In the genomic region with DNA sequence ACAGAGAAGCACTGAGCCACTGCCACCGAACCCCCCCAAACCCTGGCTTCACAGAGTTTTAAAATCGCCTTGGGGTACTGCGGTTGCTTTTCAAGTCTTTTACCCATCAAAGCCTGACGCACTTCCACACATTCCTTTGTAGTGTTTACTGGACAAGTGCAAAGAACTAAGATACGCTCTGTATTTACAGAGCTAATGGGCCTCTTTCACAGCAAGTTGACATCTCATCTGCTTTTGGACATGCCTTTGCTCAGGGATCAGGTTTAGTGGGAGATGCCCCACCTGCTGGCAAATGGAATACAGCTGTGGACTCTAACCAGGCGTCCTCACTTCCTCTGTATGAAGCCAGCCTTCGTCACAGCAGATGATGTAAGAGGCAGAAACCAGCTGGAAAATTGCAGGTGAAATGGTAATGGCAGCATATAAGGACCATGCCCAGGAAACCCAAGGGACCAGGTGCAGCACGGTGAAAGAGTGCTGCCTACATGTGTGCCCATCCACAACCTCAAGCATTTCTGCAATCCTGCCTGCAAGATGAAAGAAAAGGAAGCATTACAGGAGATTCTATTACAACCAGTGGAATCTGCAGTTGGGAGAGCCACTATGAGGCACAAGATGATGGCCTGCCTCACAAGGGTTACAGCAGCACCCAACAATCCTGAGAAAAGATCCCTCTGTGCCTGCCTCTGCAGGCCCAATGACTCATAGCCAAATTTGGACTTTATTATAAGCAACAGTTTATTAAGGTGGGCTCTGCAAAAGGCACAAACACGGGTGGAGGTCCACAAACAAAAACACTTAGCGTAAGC, we compare ENCODE assay signal across 7 cellular contexts. TPM values are rescaled to one million over a fixed set of nuclear protein-coding genes. Genes with fewer than 3 reads are reported as not detected.
DNase-seq lines count a peak whose midpoint lies in the region; ATAC-seq, FAIRE-seq and TF ChIP-seq lines count a peak whose summit lies in the region.

No MANE protein-coding gene starts in this region.

- no peak for ATAC-seq in HG02981 (IDR thresholded peaks at IDR 0.05; ENCODE audit: unreplicated experiment)
- no peak for ATAC-seq in Right ventricle myocardium inferior

- H3K4me2 ChIP-seq in OCI-LY1 (ENCODE audit: low read length) = peak overlapping the region; percentile 44; the same call in 1 of the 2 replicates

- H3K9ac ChIP-seq in OCI-LY1 (ENCODE audit: low read length) = peak overlapping the region; percentile 7; the same call in 1 of the 2 replicates

- H3K36me3 ChIP-seq in OCI-LY1 (ENCODE audit: insufficient read depth, low read length) (peaks cover 17% of the 10 kb centered on the region), neutrophil (peaks cover 9% of the 10 kb centered on the region)

- H3K4me3 ChIP-seq in HL-60 (replicated peaks; ENCODE audit: insufficient read depth, low read length) (no peak overlapping the region), OCI-LY1 (ENCODE audit: low read depth, low read length, poor library complexity, severe bottlenecking) (no peak overlapping the region), neutrophil (ENCODE audit: low read depth in 1 of 2, low read length in 1 of 2) (no peak overlapping the region)

- H3K4me1 ChIP-seq in OCI-LY1 (ENCODE audit: insufficient read depth, low read length, severe bottlenecking) (peaks cover 85% of the 10 kb centered on the region), neutrophil (ENCODE audit: control insufficient read depth in 1 of 2, insufficient read depth in 1 of 2, low read depth in 1 of 2, low read length in 1 of 2) (peaks cover 52 to 55% of the 10 kb centered on the region in 2 experiments)

- H3K79me2 ChIP-seq in OCI-LY1 (ENCODE audit: insufficient read depth, low read length) = peaks cover 93% of the 10 kb centered on the region

- H2AFZ ChIP-seq in OCI-LY1 (ENCODE audit: low read length) = no peak overlapping the region

- no peaks in the 10 kb centered on the region for H3F3A ChIP-seq in OCI-LY1 (ENCODE audit: insufficient read depth, low read length)

- no peaks in the 10 kb centered on the region for H3K9me2 ChIP-seq in OCI-LY1 (ENCODE audit: low read depth, low read length)

- H4K20me1 ChIP-seq in OCI-LY1 (ENCODE audit: insufficient read depth, low read length) = no peaks in the 10 kb centered on the region

- intact Hi-C loops in Right ventricle myocardium inferior (cut with DNase I) = no loop called here

- H3K9me3 ChIP-seq in OCI-LY1 (ENCODE audit: low read length) (no peaks in the 10 kb centered on the region), neutrophil (no peaks in the 10 kb centered on the region)

- no peaks in the 10 kb centered on the region for H3K27me3 ChIP-seq in HL-60 (ENCODE audit: insufficient read depth, poor library complexity, severe bottlenecking)
- no peaks in the 10 kb centered on the region for H3K27me3 ChIP-seq in OCI-LY1 (ENCODE audit: insufficient read depth, low read length)
- H3K27me3 ChIP-seq in neutrophil = no peaks in the 10 kb centered on the region

- DNase-seq in HL-60 (ENCODE audit: low read depth in 1 of 2, low spot score in 1 of 2) = peak in 1 of 2 experiments; percentile 51
- DNase-seq in dedifferentiated amniotic fluid mesenchymal stem cell (ENCODE audit: extremely low spot score) = peak; percentile 62
- no peak for DNase-seq in urothelium cell line (ENCODE audit: low spot score)
- DNase-seq in Right ventricle myocardium inferior (ENCODE audit: missing footprints) = no peak

- FAIRE-seq in urothelium cell line (lab: Jason Lieb, UNC) = no peak

- TF ChIP-seq CTCF in HL-60 (IDR thresholded peaks at IDR 0.05; ENCODE audit: insufficient read depth, low read length) = no peak
- TF ChIP-seq CTCF in OCI-LY1 (IDR thresholded peaks at IDR 0.05; ENCODE audit: low read length) = peak; percentile 18; the same call in 1 of the 2 replicates
- no peak for TF ChIP-seq CTCF in neutrophil (IDR thresholded peaks at IDR 0.05)

- H3K27ac ChIP-seq in HL-60 (replicated peaks) = 0 out of 2 replicates have a peak overlapping the region, but pooled peaks have one; percentile 3
- H3K27ac ChIP-seq in OCI-LY1 (ENCODE audit: low read depth, low read length, poor library complexity, severe bottlenecking) = peak overlapping the region; percentile 73
- peak overlapping the region; percentile 70 for H3K27ac ChIP-seq in neutrophil

RNA-seq across cellular contexts. Expression of gene BRD4, which starts 34.7 kb away (rescaled TPM):
- total RNA-seq in Right ventricle myocardium inferior = 56.5 TPM

Comparison
In these comparisons a context has a peak if more than half of its experiments do, and no peak if none do; other contexts are left out.
1. H3K27ac ChIP-seq: peak in every context shown above with its lines; median percentile 73 in OCI-LY1; 70 in neutrophil; 3 in HL-60.